ENCODE assay signal across 8 cellular contexts in genomic region chr16:27366687-27367462, GRCh38. TPM values are rescaled to one million over a fixed set of nuclear protein-coding genes. Genes with fewer than 3 reads are reported as not detected.
DNase-seq lines count a peak whose midpoint lies in the region; ATAC-seq and TF ChIP-seq lines count a peak whose summit lies in the region.

No MANE protein-coding gene starts in this region.

- H3F3A ChIP-seq in PC-3 (ENCODE audit: low read length, unreplicated experiment) = no peaks in the 10 kb centered on the region

- ATAC-seq in GM21619 (IDR thresholded peaks at IDR 0.05; ENCODE audit: unreplicated experiment) = peak; percentile 22
- ATAC-seq in left cardiac atrium = peak in 1 of 2 donors; percentile 29
- no peak for ATAC-seq in PC-3

- CTCF ChIA-PET in RWPE1 (lab: Yijun Ruan, JAX) = interaction anchor here (1.4 to 2.5 kb wide), 6 partner anchors 17 to 213 kb away, joined by 3 to 40 read pairs (median 6); no protein-coding TSS in a partner anchor
- CTCF ChIA-PET in PC-3 (lab: Charles Lee) = interaction anchor here (0.6 to 2.0 kb wide), 3 partner anchors 132 to 163 kb away, joined by 3 to 9 read pairs (median 7); partner anchors contain the start of gene KDM8

- peak; percentile 63 for DNase-seq in activated CD4-positive, alpha-beta T cell treated with anti-CD3 and anti-CD28 coated beads for 48 hours
- peak; percentile 43 for DNase-seq in left cardiac atrium
- DNase-seq in RWPE1 (ENCODE audit: low spot score) = no peak
- DNase-seq in NCI-H1930 (lab: John Stamatoyannopoulos, UW) = no peak
- DNase-seq in PC-3 = no peak
- DNase-seq in NCI-H1417 treated with DMSO at 0.1 percent for 48 hours (lab: John Stamatoyannopoulos, UW) = no peak

- no peaks in the 10 kb centered on the region for H3K27me3 ChIP-seq in BLaER1
- no peaks in the 10 kb centered on the region for H3K27me3 ChIP-seq in PC-3 (ENCODE audit: low read length)

- H4K20me1 ChIP-seq in BLaER1 (no peaks in the 10 kb centered on the region), PC-3 (ENCODE audit: low read length) (no peaks in the 10 kb centered on the region)

- intact Hi-C loops in left cardiac atrium (cut with DNase I) = loop anchor here (5.0 to 10.0 kb wide), 2 partner anchors 135 to 182 kb away; no protein-coding TSS in a partner anchor
- intact Hi-C loops in PC-3 (cut with micrococcal nuclease) = loop anchor here (5.0 kb wide), 2 partner anchors 50 to 210 kb away; no protein-coding TSS in a partner anchor

- H3K36me3 ChIP-seq in BLaER1 (peaks cover 21% of the 10 kb centered on the region), PC-3 (ENCODE audit: low read depth, low read length) (no peaks in the 10 kb centered on the region; the same call in none of the 2 replicates)

- H3K4me1 ChIP-seq in BLaER1 = peaks cover 58% of the 10 kb centered on the region
- H3K4me1 ChIP-seq in PC-3 (ENCODE audit: insufficient read depth, low read length) = peaks cover 26% of the 10 kb centered on the region

- H3K9me3 ChIP-seq in BLaER1 (peaks cover 15% of the 10 kb centered on the region), PC-3 (ENCODE audit: low read length) (no peaks in the 10 kb centered on the region)

- BruUV-seq in PC-3 (replicated peaks; lab: Mats Ljungman, UMichigan) = no TSS peak

- H2AFZ ChIP-seq in PC-3 (ENCODE audit: low read length) = no peak overlapping the region

- no peaks in the 10 kb centered on the region for H3K79me2 ChIP-seq in PC-3 (ENCODE audit: low read length)

- H3K4me2 ChIP-seq in BLaER1 (peak overlapping the region; percentile 82), PC-3 (ENCODE audit: low read length) (no peak overlapping the region)

- POLR2A ChIA-PET in RWPE1 (lab: Yijun Ruan, JAX; ENCODE audit: low non-redundant PET) = no interaction called here
- POLR2A ChIA-PET in PC-3 (lab: Charles Lee; ENCODE audit: unreplicated experiment) = interaction anchor here (0.6 kb wide), 1 partner anchor 211 kb away, joined by 8 read pairs; no protein-coding TSS in a partner anchor

- H3K4me3 ChIP-seq in BLaER1 = peak overlapping the region; percentile 34; the same call in 1 of the 2 replicates
- H3K4me3 ChIP-seq in PC-3 (ENCODE audit: low read length) = no peak overlapping the region

- peak overlapping the region; percentile 90 for H3K27ac ChIP-seq in BLaER1
- H3K27ac ChIP-seq in RWPE1 = no peak overlapping the region
- no peak overlapping the region for H3K27ac ChIP-seq in PC-3 (ENCODE audit: low read length)

- H3K9ac ChIP-seq in BLaER1 (peak overlapping the region; percentile 77), PC-3 (ENCODE audit: low read length) (no peak overlapping the region)

- no peak for TF ChIP-seq CTCF in RWPE1 (conservative IDR thresholded peaks at IDR 0.05; ENCODE audit: low read depth)
- TF ChIP-seq CTCF in PC-3 (conservative IDR thresholded peaks at IDR 0.05; ENCODE audit: low read depth, low read length) = no peak

- no peaks in the 10 kb centered on the region for H3K9me2 ChIP-seq in PC-3 (replicated peaks; ENCODE audit: low read length)

RNA-seq across cellular contexts. Expression of gene IL21R, which starts 35.1 kb away (rescaled TPM):
- total RNA-seq in left cardiac atrium = under 1 TPM; 0.18 to 0.63 TPM
- total RNA-seq in PC-3 (2014; rRNA removed) = 0.55 TPM in 1 of 2 replicates, not detected in the other

RNA-seq across cellular contexts. Expression of gene IL4R, which starts 53.1 kb away (rescaled TPM):
- total RNA-seq in left cardiac atrium (10 to 100 TPM; 19.8 to 56.8 TPM), PC-3 (2014; rRNA removed) (25.1 and 32.1 TPM in 2 replicates)

Comparison
In these comparisons a context has a peak if more than half of its experiments do, and no peak if none do; other contexts are left out.
1. DNase-seq: peak in activated CD4-positive, alpha-beta T cell treated with anti-CD3 and anti-CD28 coated beads for 48 hours (single experiment) and left cardiac atrium (single experiment); none in RWPE1 (single experiment), NCI-H1930 (0 of 2), PC-3 (single experiment) and NCI-H1417 treated with DMSO at 0.1 percent for 48 hours (single experiment).